In the genomic region with DNA sequence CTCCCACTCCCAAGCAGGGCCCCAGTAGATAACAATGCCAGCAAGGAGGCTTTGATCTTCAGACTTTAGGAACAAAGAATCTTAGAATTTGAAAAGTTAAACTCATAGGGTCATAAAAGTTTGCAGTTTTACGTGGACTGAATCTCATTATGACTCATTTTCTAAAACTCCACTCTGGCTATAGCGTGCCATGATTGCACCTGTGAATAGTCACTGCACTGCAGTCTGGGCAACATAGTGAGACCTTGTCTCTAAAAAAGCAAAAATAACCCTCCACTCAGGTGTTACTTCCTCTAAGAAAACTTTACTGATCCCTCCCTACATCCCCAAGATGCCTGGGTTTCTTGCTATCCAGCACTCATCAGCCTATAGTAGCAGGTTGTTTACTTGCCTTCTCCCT, we compare ENCODE assay signal across 16 cellular contexts.
DNase-seq lines count a peak whose midpoint lies in the region; ATAC-seq and TF ChIP-seq lines count a peak whose summit lies in the region.
"Had no signal": no experiment of that assay in that cellular context is flagged by ENCODE, and none has a peak within 500 bp of the region (broad histone marks: within the 10 kb centered on the region; RNA-seq: fewer than 3 reads in every experiment).

No MANE protein-coding gene starts in this region.

- intact Hi-C loops in vagina (cut with DNase I): no loop called here

- TF ChIP-seq CTCF in vagina (IDR thresholded peaks at IDR 0.05): no peak

- ATAC-seq in GM18505 (IDR thresholded peaks at IDR 0.05; ENCODE audit: unreplicated experiment) (peak; percentile 86), GM19463 (IDR thresholded peaks at IDR 0.05; ENCODE audit: unreplicated experiment) (peak; percentile 96), HG02840 (IDR thresholded peaks at IDR 0.05; ENCODE audit: low FRiP score, unreplicated experiment) (peak; percentile 90), HG03520 (IDR thresholded peaks at IDR 0.05; ENCODE audit: unreplicated experiment) (peak; percentile 88)
- ATAC-seq: body of pancreas, left lung had no signal

- H3K36me3 ChIP-seq in vagina: no peaks in the 10 kb centered on the region
- H3K36me3 ChIP-seq: left lung, upper lobe of left lung, WERI-Rb-1 had no signal

- no peaks in the 10 kb centered on the region for H3K4me1 ChIP-seq in vagina
- H3K4me1 ChIP-seq: body of pancreas, left lung, upper lobe of left lung had no signal

- H3K27ac ChIP-seq in vagina: no peak overlapping the region
- H3K27ac ChIP-seq: body of pancreas, left lung, upper lobe of left lung, WERI-Rb-1 had no signal

- no peak for TF ChIP-seq POLR2A in GM18505 (IDR thresholded peaks at IDR 0.05; ENCODE audit: borderline replicate concordance, extremely low read depth, insufficient read depth, insufficient read length)
- no peak for TF ChIP-seq POLR2A in vagina (IDR thresholded peaks at IDR 0.05)

- no peak overlapping the region for H3K4me3 ChIP-seq in vagina
- H3K4me3 ChIP-seq: body of pancreas, left lung, upper lobe of left lung had no signal

- no peaks in the 10 kb centered on the region for H3K9me3 ChIP-seq in vagina
- H3K9me3 ChIP-seq: body of pancreas, left lung, upper lobe of left lung had no signal

- H3K27me3 ChIP-seq in vagina: no peaks in the 10 kb centered on the region
- H3K27me3 ChIP-seq: body of pancreas, left lung, upper lobe of left lung had no signal

- no peak for DNase-seq in NCI-H2029 treated with DMSO at 0.1 percent for 48 hours (lab: John Stamatoyannopoulos, UW)
- DNase-seq in activated CD8-positive, alpha-beta memory T cell treated with anti-CD3 and anti-CD28 coated beads, Interleukin-2, amount 50 U/mL, for 48 hours: no peak
- DNase-seq in NOMO-1 (lab: John Stamatoyannopoulos, UW; ENCODE audit: unreplicated experiment in 2 of 2): no peak
- no peak for DNase-seq in vagina (ENCODE audit: extremely low spot score in 2 of 2)
- DNase-seq: body of pancreas; DMS79; effector memory CD4-positive, alpha-beta T cell; left lung; NCI-H1436; NCI-H774; upper lobe of left lung; WERI-Rb-1 had no signal
